15 cellular contexts compared by ENCODE assay signal in genomic region chr1:24786191-24786590, GRCh38. TPM values are rescaled to one million over a fixed set of nuclear protein-coding genes. Genes with fewer than 3 reads are reported as not detected.
A peak's percentile ranks its signal among the peaks of the same experiment; 100 is the strongest.
DNase-seq lines count a peak whose midpoint lies in the region; ATAC-seq and TF ChIP-seq lines count a peak whose summit lies in the region.
"Had no signal": no experiment of that assay in that cellular context is flagged by ENCODE, and none has a peak within 500 bp of the region (broad histone marks: within the 10 kb centered on the region; RNA-seq: fewer than 3 reads in every experiment).

No MANE protein-coding gene starts in this region.

- no peak overlapping the region for H3K27ac ChIP-seq in Panc1 (ENCODE audit: low read length)
- H3K27ac ChIP-seq: C4-2B, neutrophil had no signal

- intact Hi-C loops in Panc1 (cut with micrococcal nuclease; ENCODE audit: unreplicated experiment), result no loop called here

- no peaks in the 10 kb centered on the region for H3K9me3 ChIP-seq in Panc1 (ENCODE audit: control insufficient read depth, insufficient read depth, low read depth, low read length)
- H3K9me3 ChIP-seq: neutrophil had no signal

- CTCF ChIA-PET in Panc1 (lab: Charles Lee), result interaction anchor here (0.7 kb wide), 1 partner anchor 48 kb away, joined by 11 read pairs; no protein-coding TSS in a partner anchor

- peak overlapping the region; percentile 22 for H3K27ac Mint-ChIP-seq in memory B cell

- no peak for ATAC-seq in Panc1
- no peak for ATAC-seq in memory B cell (ENCODE audit: low read depth)
- no peak for ATAC-seq in HG03196 (IDR thresholded peaks at IDR 0.05; ENCODE audit: unreplicated experiment)
- ATAC-seq: activated T-cell treated with anti-CD3 and anti-CD28 coated beads, Interleukin-2, amount 50 U/mL, for 4 hours had no signal

- no peaks in the 10 kb centered on the region for H3K27me3 ChIP-seq in Panc1 (ENCODE audit: control insufficient read depth, insufficient read depth, low read length)
- H3K27me3 ChIP-seq: neutrophil had no signal

- H3K36me3 ChIP-seq in Panc1 (ENCODE audit: control insufficient read depth, insufficient read depth, low read length), result no peaks in the 10 kb centered on the region
- H3K36me3 ChIP-seq: neutrophil had no signal

- peaks cover 12% of the 10 kb centered on the region for H3K4me1 Mint-ChIP-seq in memory B cell

- H3K36me3 Mint-ChIP-seq in memory B cell, result peaks cover 8% of the 10 kb centered on the region

- no peaks in the 10 kb centered on the region for H3K4me1 ChIP-seq in Panc1 (ENCODE audit: control insufficient read depth, insufficient read depth, low read length)

- no peak for TF ChIP-seq CTCF in Panc1 (IDR thresholded peaks at IDR 0.05)

- BruUV-seq in Panc1 (replicated peaks; lab: Mats Ljungman, UMichigan), result TSS peak; percentile 40

- DNase-seq in AG20443 (ENCODE audit: low spot score) (peak; percentile 51), Panc1 (ENCODE audit: low read depth, low spot score) (no peak), fibroblast of gingiva (ENCODE audit: low read depth) (peak; percentile 59), memory B cell (ENCODE audit: low spot score in 2 of 2) (no peak), NCI-H128 (lab: John Stamatoyannopoulos, UW; ENCODE audit: unreplicated experiment) (no peak), NCI-H2196 treated with DMSO at 0.1 percent for 48 hours (lab: John Stamatoyannopoulos, UW; ENCODE audit: unreplicated experiment) (no peak)
- no peak for DNase-seq in central memory CD4-positive, alpha-beta T cell
- DNase-seq: activated CD4-positive, CD25-positive, alpha-beta regulatory T cell; activated T-cell treated with anti-CD3 and anti-CD28 coated beads, Interleukin-2, amount 50 U/mL, for 4 hours; islet precursor cell; MM.1S; NCI-H510A had no signal

- POLR2A ChIA-PET in Panc1 (lab: Charles Lee), result no interaction called here

- no peaks in the 10 kb centered on the region for H3K27me3 Mint-ChIP-seq in memory B cell

- H3K9me3 Mint-ChIP-seq in memory B cell, result no peaks in the 10 kb centered on the region
- H3K9me3 Mint-ChIP-seq: activated T-cell treated with anti-CD3 and anti-CD28 coated beads, Interleukin-2, amount 50 U/mL, for 4 hours had no signal

- in situ Hi-C loops in Panc1 (cut with HindIII; ENCODE audit: low pct_unique_long_range_greater_than_20kb, low sequenced_read_pairs), result no loop called here

- H3K4me3 ChIP-seq in Panc1 (ENCODE audit: low read depth in 2 of 2, low read length in 2 of 2), result no peak overlapping the region

- H3K4me3 Mint-ChIP-seq in memory B cell, result no peak overlapping the region
- H3K4me3 Mint-ChIP-seq: activated T-cell treated with anti-CD3 and anti-CD28 coated beads, Interleukin-2, amount 50 U/mL, for 4 hours had no signal

RNA-seq across cellular contexts. Expression of gene CLIC4, which starts 40.9 kb away (rescaled TPM):
- 123 TPM for total RNA-seq in Panc1 (2021; ENCODE audit: unreplicated experiment)
- 162 TPM for polyA plus RNA-seq in Panc1 (2012; ENCODE audit: insufficient read length)

Comparison
In these comparisons a context has a peak if more than half of its experiments do, and no peak if none do; other contexts are left out.
1. DNase-seq: peak in AG20443 (single experiment) and fibroblast of gingiva (single experiment); none in Panc1 (single experiment), memory B cell (0 of 2), NCI-H128 (single experiment), NCI-H2196 treated with DMSO at 0.1 percent for 48 hours (single experiment) and central memory CD4-positive, alpha-beta T cell (single experiment).